Comparison of ENCODE assay signal across 7 cellular contexts in the genomic region with DNA sequence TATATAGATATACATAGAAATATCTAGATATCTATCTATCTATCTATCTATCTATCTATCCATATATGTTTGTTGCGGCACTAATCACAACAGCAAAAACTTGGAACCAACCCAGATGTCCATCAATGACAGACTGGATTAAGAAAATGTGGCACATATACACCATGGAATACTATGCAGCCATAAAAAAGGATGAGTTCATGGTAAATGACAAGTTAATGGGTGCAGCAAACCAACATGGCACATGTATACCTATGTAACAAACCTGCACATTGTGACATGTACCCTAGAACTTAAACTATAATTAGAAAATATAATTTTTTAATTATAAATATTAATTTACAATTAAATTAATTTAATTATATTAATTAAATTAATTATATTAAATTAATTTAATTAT. TPM values are rescaled to one million over a fixed set of nuclear protein-coding genes. Genes with fewer than 3 reads are reported as not detected.
"Had no signal": no experiment of that assay in that cellular context is flagged by ENCODE, and none has a peak within 500 bp of the region (broad histone marks: within the 10 kb centered on the region; RNA-seq: fewer than 3 reads in every experiment).

No MANE protein-coding gene starts in this region.

RNA-seq across cellular contexts. Expression of gene PDHA2, which starts 29.5 kb away (rescaled TPM):
- total RNA-seq: GM23248, GM23338, H1, H4, H7, H9, HFFc6 had no signal
- polyA plus RNA-seq: GM23248, GM23338, H1 had no signal
